Comparison of ENCODE assay signal across 10 cellular contexts in genomic region chr22:39292561-39293074, GRCh38. TPM values are rescaled to one million over a fixed set of nuclear protein-coding genes. Genes with fewer than 3 reads are reported as not detected.
A peak's percentile ranks its signal among the peaks of the same experiment; 100 is the strongest.
DNase-seq lines count a peak whose midpoint lies in the region; ATAC-seq, FAIRE-seq and TF ChIP-seq lines count a peak whose summit lies in the region.
"Had no signal": no experiment of that assay in that cellular context is flagged by ENCODE, and none has a peak within 500 bp of the region (broad histone marks: within the 10 kb centered on the region; RNA-seq: fewer than 3 reads in every experiment).

No MANE protein-coding gene starts in this region.

- H3K27me3 ChIP-seq in pancreas = no peaks in the 10 kb centered on the region

- H3K9me3 Mint-ChIP-seq in activated T-cell treated with anti-CD3 and anti-CD28 coated beads, Interleukin-2, amount 50 U/mL, for 24 hours = no peaks in the 10 kb centered on the region
- H3K9me3 Mint-ChIP-seq: central memory CD8-positive, alpha-beta T cell had no signal

- H3K4me1 Mint-ChIP-seq in activated T-cell treated with anti-CD3 and anti-CD28 coated beads, Interleukin-2, amount 50 U/mL, for 24 hours (ENCODE audit: low read depth) = no peaks in the 10 kb centered on the region

- H3K4me3 ChIP-seq in AG04449 (ENCODE audit: low read depth, low read length) = no peak overlapping the region
- no peak overlapping the region for H3K4me3 ChIP-seq in pancreas

- no peak for FAIRE-seq in pancreas (lab: Jason Lieb, UNC)
- FAIRE-seq: GM18507 had no signal

- WGBS in pancreas, 2 donors = 6 to 10% methylated on average over 12 of the region's 12 CpGs

- DNase-seq in AG04449 (ENCODE audit: low read depth, low spot score) = peak; percentile 57
- DNase-seq in HPDE6-E6E7 (ENCODE audit: extremely low spot score) = peak; percentile 85
- peak; percentile 89 for DNase-seq in UCSD-AML1 (lab: John Stamatoyannopoulos, UW; ENCODE audit: unreplicated experiment)
- peak; percentile 78 for DNase-seq in glomerular endothelial cell (ENCODE audit: extremely low read depth, low read depth, low spot score)
- peak; percentile 88 to 98 (median 96) for DNase-seq in pancreas
- DNase-seq in activated T-cell treated with anti-CD3 and anti-CD28 coated beads, Interleukin-2, amount 50 U/mL, for 24 hours = no peak
- no peak for DNase-seq in stimulated activated CD4-positive, alpha-beta T cell treated with anti-CD3 and anti-CD28 coated beads, Interleukin-12 subunit alpha, Interleukin-12 subunit beta, amount 100 ng/mL, for 4 hours

- no peak for TF ChIP-seq CTCF in AG04449 (IDR thresholded peaks at IDR 0.05; ENCODE audit: insufficient read depth, low read length, missing control alignments)
- no peak for TF ChIP-seq CTCF in pancreas (IDR thresholded peaks at IDR 0.05)

- intact Hi-C loops in pancreas (cut with DNase I) = no loop called here

- H3K36me3 ChIP-seq in pancreas = no peaks in the 10 kb centered on the region

- POLR2A ChIA-PET in AG04449 (lab: Yijun Ruan, JAX) = interaction anchor here (1.0 to 1.7 kb wide), 3 partner anchors 18 to 228 kb away, joined by 3 to 4 read pairs (median 4); partner anchors contain the start of gene ATF4

- H3K4me1 ChIP-seq in pancreas = peaks cover 34 to 47% (median 36%) of the 10 kb centered on the region in 3 donors

- H3K27ac Mint-ChIP-seq in activated T-cell treated with anti-CD3 and anti-CD28 coated beads, Interleukin-2, amount 50 U/mL, for 24 hours = no peak overlapping the region

- H3K4me3 Mint-ChIP-seq in activated T-cell treated with anti-CD3 and anti-CD28 coated beads, Interleukin-2, amount 50 U/mL, for 24 hours = no peak overlapping the region
- H3K4me3 Mint-ChIP-seq: central memory CD8-positive, alpha-beta T cell had no signal

- ATAC-seq in pancreas (peak; percentile 75 to 84 (median 82)), HG02870 (IDR thresholded peaks at IDR 0.05; ENCODE audit: unreplicated experiment) (no peak)

- H3K27me3 Mint-ChIP-seq in activated T-cell treated with anti-CD3 and anti-CD28 coated beads, Interleukin-2, amount 50 U/mL, for 24 hours = peaks cover under 1% of the 10 kb centered on the region

- H3K36me3 Mint-ChIP-seq in activated T-cell treated with anti-CD3 and anti-CD28 coated beads, Interleukin-2, amount 50 U/mL, for 24 hours (ENCODE audit: low read depth) = no peaks in the 10 kb centered on the region

- no peaks in the 10 kb centered on the region for H3K9me3 ChIP-seq in pancreas

- CTCF ChIA-PET in AG04449 (lab: Yijun Ruan, JAX) = interaction anchor here (1.3 to 3.0 kb wide), 2 partner anchors 24 to 122 kb away, joined by 6 to 16 read pairs; no protein-coding TSS in a partner anchor

- peak overlapping the region; percentile 89 to 96 (median 92) for H3K27ac ChIP-seq in pancreas

RNA-seq across cellular contexts. Expression of gene RPL3, which starts 26.8 kb away (rescaled TPM):
- total RNA-seq in glomerular endothelial cell (1,628 and 2,151 TPM in 2 replicates), pancreas (1,000 to 10,000 TPM; 1,199 to 2,601 (median 1,706) TPM)
- polyA plus RNA-seq in pancreas = 1,000 to 10,000 TPM; 1,506 to 2,659 TPM

RNA-seq across cellular contexts. Expression of gene PDGFB, which starts 47.8 kb away (rescaled TPM):
- total RNA-seq in glomerular endothelial cell (132 and 333 TPM in 2 replicates), pancreas (10 to 100 TPM in 1 of 6 donors, 1 to 10 TPM in 5; 2.7 to 12.1 (median 4.4) TPM)
- polyA plus RNA-seq in pancreas = 1 to 10 TPM; 4.0 to 4.7 TPM

RNA-seq across cellular contexts. Expression of gene SYNGR1, which starts 57.2 kb away (rescaled TPM):
- total RNA-seq in glomerular endothelial cell (3.1 and 3.3 TPM in 2 replicates), pancreas (10 to 100 TPM; 12.2 to 26.8 (median 15.7) TPM)
- polyA plus RNA-seq in pancreas = 10 to 100 TPM; 18.0 to 19.3 TPM

Comparison
In these comparisons a context has a peak if more than half of its experiments do, and no peak if none do; other contexts are left out.
1. DNase-seq: peak in AG04449 (single experiment), HPDE6-E6E7 (single experiment), UCSD-AML1 (single experiment), glomerular endothelial cell (single experiment) and pancreas (6 of 6); none in activated T-cell treated with anti-CD3 and anti-CD28 coated beads, Interleukin-2, amount 50 U/mL, for 24 hours (single experiment) and stimulated activated CD4-positive, alpha-beta T cell treated with anti-CD3 and anti-CD28 coated beads, Interleukin-12 subunit alpha, Interleukin-12 subunit beta, amount 100 ng/mL, for 4 hours (single experiment).
2. RNA of gene PDGFB, which starts 47.8 kb away (total RNA-seq): 132 to 333 TPM in glomerular endothelial cell; 2.7 to 12.1 TPM in pancreas; every median in the first group is over 10 times any median in the second.